1 cellular context compared by ENCODE assay signal in the genomic region with DNA sequence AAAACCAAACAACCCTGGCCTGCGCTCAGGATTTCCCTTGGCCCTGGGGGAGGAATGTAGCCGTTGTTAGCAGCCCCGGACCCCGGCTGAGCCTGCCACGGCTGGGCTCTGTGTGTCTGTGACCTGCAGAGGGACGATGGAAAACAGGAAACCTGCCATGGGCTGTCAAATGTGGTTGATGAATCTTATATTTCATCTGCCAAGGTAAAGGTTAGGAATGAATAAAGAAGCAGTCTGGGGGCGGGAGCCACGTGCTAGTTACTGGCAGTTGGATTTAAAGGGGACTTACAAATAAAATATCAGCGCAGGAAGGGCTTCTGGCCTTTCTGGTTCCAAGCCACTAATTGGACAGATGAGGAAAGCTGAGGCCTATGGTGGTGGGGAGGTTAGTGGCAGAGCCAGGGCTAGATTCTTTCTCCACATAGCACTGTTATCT.
TF ChIP-seq lines count a peak whose summit lies in the region.

A gene with protein sequence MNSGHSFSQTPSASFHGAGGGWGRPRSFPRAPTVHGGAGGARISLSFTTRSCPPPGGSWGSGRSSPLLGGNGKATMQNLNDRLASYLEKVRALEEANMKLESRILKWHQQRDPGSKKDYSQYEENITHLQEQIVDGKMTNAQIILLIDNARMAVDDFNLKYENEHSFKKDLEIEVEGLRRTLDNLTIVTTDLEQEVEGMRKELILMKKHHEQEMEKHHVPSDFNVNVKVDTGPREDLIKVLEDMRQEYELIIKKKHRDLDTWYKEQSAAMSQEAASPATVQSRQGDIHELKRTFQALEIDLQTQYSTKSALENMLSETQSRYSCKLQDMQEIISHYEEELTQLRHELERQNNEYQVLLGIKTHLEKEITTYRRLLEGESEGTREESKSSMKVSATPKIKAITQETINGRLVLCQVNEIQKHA (minus strand): TSS at position 263 of the 436 bp plus-strand sequence. CDS start 1,043 bp downstream, outside the sequence.

TF ChIP-seq in SK-N-SH treated with all-trans-retinoic acid at 6 μM for 48 hours, 23 proteins besides CTCF, POLR2A, EP300 and RAD21:
- TF ChIP-seq ZC3H10 (CRISPR knock-in tag; IDR thresholded peaks at IDR 0.05) (no peak), GLIS3 (CRISPR knock-in tag; IDR thresholded peaks at IDR 0.05) (no peak), ZNF8 (CRISPR knock-in tag; IDR thresholded peaks at IDR 0.05) (no peak), RARB (CRISPR knock-in tag; IDR thresholded peaks at IDR 0.05) (no peak), ZFP30 (CRISPR knock-in tag; IDR thresholded peaks at IDR 0.05) (no peak), PPARA (CRISPR knock-in tag; IDR thresholded peaks at IDR 0.05; ENCODE audit: borderline replicate concordance) (no peak)
- TF ChIP-seq, protein P1, sequence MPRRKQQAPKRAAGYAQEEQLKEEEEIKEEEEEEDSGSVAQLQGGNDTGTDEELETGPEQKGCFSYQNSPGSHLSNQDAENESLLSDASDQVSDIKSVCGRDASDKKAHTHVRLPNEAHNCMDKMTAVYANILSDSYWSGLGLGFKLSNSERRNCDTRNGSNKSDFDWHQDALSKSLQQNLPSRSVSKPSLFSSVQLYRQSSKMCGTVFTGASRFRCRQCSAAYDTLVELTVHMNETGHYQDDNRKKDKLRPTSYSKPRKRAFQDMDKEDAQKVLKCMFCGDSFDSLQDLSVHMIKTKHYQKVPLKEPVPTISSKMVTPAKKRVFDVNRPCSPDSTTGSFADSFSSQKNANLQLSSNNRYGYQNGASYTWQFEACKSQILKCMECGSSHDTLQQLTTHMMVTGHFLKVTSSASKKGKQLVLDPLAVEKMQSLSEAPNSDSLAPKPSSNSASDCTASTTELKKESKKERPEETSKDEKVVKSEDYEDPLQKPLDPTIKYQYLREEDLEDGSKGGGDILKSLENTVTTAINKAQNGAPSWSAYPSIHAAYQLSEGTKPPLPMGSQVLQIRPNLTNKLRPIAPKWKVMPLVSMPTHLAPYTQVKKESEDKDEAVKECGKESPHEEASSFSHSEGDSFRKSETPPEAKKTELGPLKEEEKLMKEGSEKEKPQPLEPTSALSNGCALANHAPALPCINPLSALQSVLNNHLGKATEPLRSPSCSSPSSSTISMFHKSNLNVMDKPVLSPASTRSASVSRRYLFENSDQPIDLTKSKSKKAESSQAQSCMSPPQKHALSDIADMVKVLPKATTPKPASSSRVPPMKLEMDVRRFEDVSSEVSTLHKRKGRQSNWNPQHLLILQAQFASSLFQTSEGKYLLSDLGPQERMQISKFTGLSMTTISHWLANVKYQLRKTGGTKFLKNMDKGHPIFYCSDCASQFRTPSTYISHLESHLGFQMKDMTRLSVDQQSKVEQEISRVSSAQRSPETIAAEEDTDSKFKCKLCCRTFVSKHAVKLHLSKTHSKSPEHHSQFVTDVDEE (CRISPR knock-in tag; IDR thresholded peaks at IDR 0.05) = no peak
- TF ChIP-seq, protein P2, sequence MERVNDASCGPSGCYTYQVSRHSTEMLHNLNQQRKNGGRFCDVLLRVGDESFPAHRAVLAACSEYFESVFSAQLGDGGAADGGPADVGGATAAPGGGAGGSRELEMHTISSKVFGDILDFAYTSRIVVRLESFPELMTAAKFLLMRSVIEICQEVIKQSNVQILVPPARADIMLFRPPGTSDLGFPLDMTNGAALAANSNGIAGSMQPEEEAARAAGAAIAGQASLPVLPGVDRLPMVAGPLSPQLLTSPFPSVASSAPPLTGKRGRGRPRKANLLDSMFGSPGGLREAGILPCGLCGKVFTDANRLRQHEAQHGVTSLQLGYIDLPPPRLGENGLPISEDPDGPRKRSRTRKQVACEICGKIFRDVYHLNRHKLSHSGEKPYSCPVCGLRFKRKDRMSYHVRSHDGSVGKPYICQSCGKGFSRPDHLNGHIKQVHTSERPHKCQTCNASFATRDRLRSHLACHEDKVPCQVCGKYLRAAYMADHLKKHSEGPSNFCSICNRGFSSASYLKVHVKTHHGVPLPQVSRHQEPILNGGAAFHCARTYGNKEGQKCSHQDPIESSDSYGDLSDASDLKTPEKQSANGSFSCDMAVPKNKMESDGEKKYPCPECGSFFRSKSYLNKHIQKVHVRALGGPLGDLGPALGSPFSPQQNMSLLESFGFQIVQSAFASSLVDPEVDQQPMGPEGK (CRISPR knock-in tag; IDR thresholded peaks at IDR 0.05; ENCODE audit: borderline replicate concordance) = no peak
- TF ChIP-seq, protein P3, sequence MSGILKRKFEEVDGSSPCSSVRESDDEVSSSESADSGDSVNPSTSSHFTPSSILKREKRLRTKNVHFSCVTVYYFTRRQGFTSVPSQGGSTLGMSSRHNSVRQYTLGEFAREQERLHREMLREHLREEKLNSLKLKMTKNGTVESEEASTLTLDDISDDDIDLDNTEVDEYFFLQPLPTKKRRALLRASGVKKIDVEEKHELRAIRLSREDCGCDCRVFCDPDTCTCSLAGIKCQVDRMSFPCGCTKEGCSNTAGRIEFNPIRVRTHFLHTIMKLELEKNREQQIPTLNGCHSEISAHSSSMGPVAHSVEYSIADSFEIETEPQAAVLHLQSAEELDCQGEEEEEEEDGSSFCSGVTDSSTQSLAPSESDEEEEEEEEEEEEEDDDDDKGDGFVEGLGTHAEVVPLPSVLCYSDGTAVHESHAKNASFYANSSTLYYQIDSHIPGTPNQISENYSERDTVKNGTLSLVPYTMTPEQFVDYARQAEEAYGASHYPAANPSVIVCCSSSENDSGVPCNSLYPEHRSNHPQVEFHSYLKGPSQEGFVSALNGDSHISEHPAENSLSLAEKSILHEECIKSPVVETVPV (CRISPR knock-in tag; IDR thresholded peaks at IDR 0.05) = no peak
